ENCODE assay signal across 24 cellular contexts in genomic region chr16:89993377-89993776, GRCh38. TPM values are rescaled to one million over a fixed set of nuclear protein-coding genes. Genes with fewer than 3 reads are reported as not detected.
DNase-seq lines count a peak whose midpoint lies in the region; ATAC-seq and TF ChIP-seq lines count a peak whose summit lies in the region.
"Had no signal": no experiment of that assay in that cellular context is flagged by ENCODE, and none has a peak within 500 bp of the region (broad histone marks: within the 10 kb centered on the region; RNA-seq: fewer than 3 reads in every experiment).

No MANE protein-coding gene starts in this region.

- no peak overlapping the region for H2AFZ ChIP-seq in PC-9

- no peak overlapping the region for H3K4me3 Mint-ChIP-seq in activated T-cell treated with anti-CD3 and anti-CD28 coated beads, Interleukin-2, amount 50 U/mL, for 24 hours
- no peak overlapping the region for H3K4me3 Mint-ChIP-seq in endodermal cell
- H3K4me3 Mint-ChIP-seq: CD4-positive, alpha-beta memory T cell; IgD-negative memory B cell had no signal

- H3K4me1 Mint-ChIP-seq in activated T-cell treated with anti-CD3 and anti-CD28 coated beads, Interleukin-2, amount 50 U/mL, for 24 hours (ENCODE audit: low read depth): peaks cover 19% of the 10 kb centered on the region
- no peaks in the 10 kb centered on the region for H3K4me1 Mint-ChIP-seq in endodermal cell

- no peaks in the 10 kb centered on the region for H3K4me1 ChIP-seq in PC-9 (replicated peaks; ENCODE audit: insufficient read depth)
- H3K4me1 ChIP-seq in endodermal cell (ENCODE audit: control insufficient read depth, insufficient read depth, low read length): no peaks in the 10 kb centered on the region
- peaks cover 0 to 10% (median 6%) of the 10 kb centered on the region in 5 donors for H3K4me1 ChIP-seq in subcutaneous abdominal adipose tissue (ENCODE audit: control insufficient read depth in 5 of 5, insufficient read depth in 5 of 5, low read length in 5 of 5)

- H3K4me3 ChIP-seq in PC-9: no peak overlapping the region
- H3K4me3 ChIP-seq in endodermal cell (ENCODE audit: low read length): no peak overlapping the region
- H3K4me3 ChIP-seq in subcutaneous abdominal adipose tissue (ENCODE audit: low read depth in 1 of 5, low read length in 5 of 5): no peak overlapping the region

- POLR2A ChIA-PET in PC-9 (lab: Charles Lee; ENCODE audit: unreplicated experiment): no interaction called here

- H3K9me2 ChIP-seq in PC-9 (ENCODE audit: insufficient read depth): no peaks in the 10 kb centered on the region
- H3K9me2 ChIP-seq: SK-N-SH had no signal

- peaks cover 21% of the 10 kb centered on the region for H3K9me3 Mint-ChIP-seq in activated T-cell treated with anti-CD3 and anti-CD28 coated beads, Interleukin-2, amount 50 U/mL, for 24 hours
- peaks cover 31% of the 10 kb centered on the region for H3K9me3 Mint-ChIP-seq in endodermal cell

- peaks cover 14% of the 10 kb centered on the region for H3K27me3 Mint-ChIP-seq in activated T-cell treated with anti-CD3 and anti-CD28 coated beads, Interleukin-2, amount 50 U/mL, for 24 hours
- no peaks in the 10 kb centered on the region for H3K27me3 Mint-ChIP-seq in endodermal cell (ENCODE audit: insufficient read depth)
- H3K27me3 Mint-ChIP-seq: CD4-positive, alpha-beta memory T cell; IgD-negative memory B cell had no signal

- H3K27ac Mint-ChIP-seq in activated T-cell treated with anti-CD3 and anti-CD28 coated beads, Interleukin-2, amount 50 U/mL, for 24 hours: peak overlapping the region; percentile 99
- peak overlapping the region; percentile 96 for H3K27ac Mint-ChIP-seq in endodermal cell

- H3K9me3 ChIP-seq in PC-9 (ENCODE audit: insufficient read depth, low read depth) (peaks cover 26% of the 10 kb centered on the region), endodermal cell (ENCODE audit: control insufficient read depth, low read length) (peaks cover 35% of the 10 kb centered on the region), subcutaneous abdominal adipose tissue (ENCODE audit: control insufficient read depth in 5 of 5, low read length in 5 of 5) (peaks cover 0 to 6% (median 0%) of the 10 kb centered on the region in 5 donors)

- intact Hi-C loops in PC-9 (cut with micrococcal nuclease; ENCODE audit: unreplicated experiment): no loop called here

- H3F3A ChIP-seq in PC-9 (ENCODE audit: insufficient read depth, low read depth): peaks cover 62% of the 10 kb centered on the region

- H3K27ac ChIP-seq in PC-9 (peak overlapping the region; percentile 100), endodermal cell (ENCODE audit: low read depth, low read length) (no peak overlapping the region), subcutaneous abdominal adipose tissue (ENCODE audit: low read depth, low read length) (peak overlapping the region; percentile 94)
- H3K27ac ChIP-seq: HL-60 had no signal

- CTCF ChIA-PET in PC-9 (lab: Charles Lee): no interaction called here

- ATAC-seq in HG03175 (IDR thresholded peaks at IDR 0.05; ENCODE audit: unreplicated experiment): no peak

- no peak for DNase-seq in activated T-cell treated with anti-CD3 and anti-CD28 coated beads, Interleukin-2, amount 50 U/mL, for 24 hours
- DNase-seq in activated T-cell treated with anti-CD3 and anti-CD28 coated beads for 4 hours: no peak
- no peak for DNase-seq in PC-9
- no peak for DNase-seq in endodermal cell
- DNase-seq in NCI-H146 treated with DMSO at 0.1 percent for 48 hours (lab: John Stamatoyannopoulos, UW; ENCODE audit: unreplicated experiment): no peak
- DNase-seq in activated CD4-positive, alpha-beta T cell treated with anti-CD3 and anti-CD28 coated beads for 4 hours: no peak
- DNase-seq: 8988T; Calu3; CD4-positive, alpha-beta memory T cell; GF-D8; GOT3; MM.1S; NCI-H1092; NCI-H1436 treated with DMSO at 0.1 percent for 48 hours; NCI-H2029 treated with DMSO at 0.1 percent for 48 hours; NCI-H2171; NCI-H446; NK-92 treated with Interleukin-12 subunit alpha and Interleukin-12 subunit beta, amount 100 ng/mL, for 24 hours; SHP77; SK-N-SH had no signal

- H4K20me1 ChIP-seq in PC-9 (ENCODE audit: insufficient read depth): no peaks in the 10 kb centered on the region

- no peaks in the 10 kb centered on the region for H3K79me2 ChIP-seq in PC-9 (ENCODE audit: low read depth)

- no TSS peak for BruUV-seq in PC-9 (replicated peaks; lab: Mats Ljungman, UMichigan)

- H3K9ac ChIP-seq in endodermal cell (ENCODE audit: extremely low read depth, low read length, poor library complexity, severe bottlenecking) (no peak overlapping the region), subcutaneous abdominal adipose tissue (ENCODE audit: low read length in 5 of 5) (no peak overlapping the region)
- H3K9ac ChIP-seq: SK-N-SH had no signal

- peaks cover 89% of the 10 kb centered on the region for H3K36me3 Mint-ChIP-seq in activated T-cell treated with anti-CD3 and anti-CD28 coated beads, Interleukin-2, amount 50 U/mL, for 24 hours (ENCODE audit: low read depth)
- peaks cover 81% of the 10 kb centered on the region for H3K36me3 Mint-ChIP-seq in endodermal cell (ENCODE audit: low read depth)

- no peak for TF ChIP-seq CTCF in PC-9 (conservative IDR thresholded peaks at IDR 0.05)
- no peak for TF ChIP-seq CTCF in endodermal cell (conservative IDR thresholded peaks at IDR 0.05)

- 100% methylated on average over 3 to 4 of the region's 4 CpGs for WGBS in endodermal cell (ENCODE audit: insufficient coverage in 1 of 2, insufficient read length in 1 of 2), 2 experiments

- no peaks in the 10 kb centered on the region for H3K27me3 ChIP-seq in PC-9 (ENCODE audit: insufficient read depth, low read depth)
- H3K27me3 ChIP-seq in endodermal cell (ENCODE audit: control insufficient read depth, insufficient read depth, low read length, poor library complexity, severe bottlenecking): no peaks in the 10 kb centered on the region
- H3K27me3 ChIP-seq in subcutaneous abdominal adipose tissue (ENCODE audit: control insufficient read depth in 5 of 5, insufficient read depth in 4 of 5, low read length in 5 of 5): no peaks in the 10 kb centered on the region

- H3K4me2 ChIP-seq in PC-9: no peak overlapping the region
- H3K4me2 ChIP-seq: SK-N-SH had no signal

- H3K36me3 ChIP-seq in PC-9 (ENCODE audit: low read depth) (peaks cover 46% of the 10 kb centered on the region), endodermal cell (ENCODE audit: control insufficient read depth, insufficient read depth, low read length) (peaks cover 76% of the 10 kb centered on the region), subcutaneous abdominal adipose tissue (ENCODE audit: control insufficient read depth in 5 of 5, insufficient read depth in 5 of 5, low read length in 5 of 5) (peaks cover 0 to 78% (median 64%) of the 10 kb centered on the region in 5 donors)

RNA-seq across cellular contexts. Expression of gene DBNDD1, which starts 25.9 kb away (rescaled TPM):
- total RNA-seq in PC-9 (2021) (32.4 and 35.8 TPM in 2 replicates), endodermal cell (10 to 100 TPM; 31.5 to 32.5 TPM)
- 29.9 TPM for polyA plus RNA-seq in endodermal cell (2013, experiment 1 of 2)
- 27.8 TPM for polyA plus RNA-seq in endodermal cell (2013, experiment 2 of 2)

RNA-seq across cellular contexts. Expression of gene DEF8, which starts 44.8 kb away (rescaled TPM):
- 59.6 and 66.9 TPM in 2 replicates for total RNA-seq in PC-9 (2021)
- 10 to 100 TPM; 74.9 to 81.2 TPM for total RNA-seq in endodermal cell
- polyA plus RNA-seq in endodermal cell (2013, experiment 1 of 2): 53.8 TPM
- 53.3 TPM for polyA plus RNA-seq in endodermal cell (2013, experiment 2 of 2)
